ENCODE assay signal across 14 cellular contexts in genomic region chr7:1520574-1521234, GRCh38. TPM values are rescaled to one million over a fixed set of nuclear protein-coding genes. Genes with fewer than 3 reads are reported as not detected.
DNase-seq lines count a peak whose midpoint lies in the region; FAIRE-seq and TF ChIP-seq lines count a peak whose summit lies in the region.
"Had no signal": no experiment of that assay in that cellular context is flagged by ENCODE, and none has a peak within 500 bp of the region (broad histone marks: within the 10 kb centered on the region; RNA-seq: fewer than 3 reads in every experiment).

No MANE protein-coding gene starts in this region.

- no peaks in the 10 kb centered on the region for H3K36me3 Mint-ChIP-seq in H9 (ENCODE audit: insufficient read depth in 1 of 3, low read depth in 3 of 3)

- no peak overlapping the region for H3K9ac ChIP-seq in H9 (ENCODE audit: extremely low read depth, insufficient read length, low read length)
- H3K9ac ChIP-seq: BLaER1 had no signal

- peaks cover 3 to 13% of the 10 kb centered on the region in 2 experiments; a peak in 3 of 4 replicates for H3K4me1 Mint-ChIP-seq in H9

- H4K5ac ChIP-seq in H9 (ENCODE audit: insufficient read length, low read depth, low read length) = no peak overlapping the region

- H3K4me3 ChIP-seq in astrocyte of the cerebellum (ENCODE audit: low read depth, low read length) (no peak overlapping the region), tibial nerve (no peak overlapping the region)
- H3K4me3 ChIP-seq: BLaER1 had no signal

- no peaks in the 10 kb centered on the region for H4K20me1 ChIP-seq in H9 (ENCODE audit: control insufficient read depth, insufficient read depth, insufficient read length)
- H4K20me1 ChIP-seq: BLaER1 had no signal

- H2BK5ac ChIP-seq in H9 (ENCODE audit: insufficient read length, low read length) = no peak overlapping the region

- TF ChIP-seq EP300 in tibial nerve (IDR thresholded peaks at IDR 0.05) = no peak

- peaks cover 0 to 7% of the 10 kb centered on the region in 2 donors for H3K27me3 ChIP-seq in tibial nerve
- no peaks in the 10 kb centered on the region for H3K27me3 ChIP-seq in H9 (ENCODE audit: insufficient read depth, low read length)
- H3K27me3 ChIP-seq: BLaER1 had no signal

- H3K79me1 ChIP-seq in H9 (ENCODE audit: insufficient read depth, low read depth, low read length, poor library complexity, severe bottlenecking) = no peaks in the 10 kb centered on the region

- H4K8ac ChIP-seq in H9 (replicated peaks; ENCODE audit: insufficient read length, low read depth, low read length) = no peak overlapping the region

- no peak for TF ChIP-seq CTCF in astrocyte of the cerebellum (IDR thresholded peaks at IDR 0.05; ENCODE audit: low read depth, low read length, missing control alignments)
- TF ChIP-seq CTCF in tibial nerve (IDR thresholded peaks at IDR 0.05) = no peak
- no peak for TF ChIP-seq CTCF in H9 (conservative IDR thresholded peaks at IDR 0.05)

- H3T11ph ChIP-seq in H9 (ENCODE audit: low read length) = no peak overlapping the region

- peaks cover 4 to 11% of the 10 kb centered on the region in 2 experiments; a peak in 3 of 5 replicates for H3K9me3 Mint-ChIP-seq in H9

- no peak overlapping the region for H2BK20ac ChIP-seq in H9 (ENCODE audit: low read depth, low read length, poor library complexity, severe bottlenecking)

- H3K4ac ChIP-seq in H9 (ENCODE audit: low read depth, low read length) = no peak overlapping the region

- H3K27ac Mint-ChIP-seq in H9 = no peak overlapping the region; a peak in 2 of 7 replicates
- H3K27ac Mint-ChIP-seq: activated T-cell treated with anti-CD3 and anti-CD28 coated beads, Interleukin-2, amount 50 U/mL, for 72 hours had no signal

- H2AFZ ChIP-seq in H9 (ENCODE audit: low read length) = no peak overlapping the region

- no peak overlapping the region for H3K23ac ChIP-seq in H9 (ENCODE audit: insufficient read length, low read depth, low read length)

- peak; percentile 63 for DNase-seq in AG08396 (ENCODE audit: low spot score)
- peak; percentile 85 for DNase-seq in HTR-8/SVneo (ENCODE audit: insufficient read length, low spot score)
- DNase-seq in astrocyte of the cerebellum (ENCODE audit: low read depth) = peak; percentile 67
- DNase-seq in iris pigment epithelial cell (ENCODE audit: low read depth) = peak; percentile 94
- DNase-seq in tibial nerve (ENCODE audit: low spot score in 2 of 2) = no peak
- no peak for DNase-seq in H9
- no peak for DNase-seq in KG1 (lab: John Stamatoyannopoulos, UW)
- DNase-seq in NOMO-1 treated with dmso at 0.1 percent for 144 hours (lab: John Stamatoyannopoulos, UW; ENCODE audit: unreplicated experiment) = no peak
- DNase-seq: activated CD4-positive, CD25-positive, alpha-beta regulatory T cell treated with anti-CD3 and anti-CD28 coated beads, Interleukin-2, amount 50 U/mL, for 72 hours; activated T-cell treated with anti-CD3 and anti-CD28 coated beads, Interleukin-2, amount 50 U/mL, for 72 hours; RPMI8226 had no signal

- no peak overlapping the region for H4K91ac ChIP-seq in H9 (ENCODE audit: insufficient read length, low read depth, low read length)

- H3K27ac ChIP-seq in tibial nerve = peak overlapping the region in 2 of 4 donors; percentile 56 to 67
- H3K27ac ChIP-seq in H9 (ENCODE audit: insufficient read length, low read depth, low read length) = no peak overlapping the region
- H3K27ac ChIP-seq: BLaER1 had no signal

- H3K4me3 Mint-ChIP-seq in H9 = no peak overlapping the region; a peak in 1 of 5 replicates
- H3K4me3 Mint-ChIP-seq: activated T-cell treated with anti-CD3 and anti-CD28 coated beads, Interleukin-2, amount 50 U/mL, for 72 hours had no signal

- peak; percentile 94 for FAIRE-seq in HTR-8/SVneo (lab: Jason Lieb, UNC)
- FAIRE-seq: colon, GM19239 had no signal

- H3K27me3 Mint-ChIP-seq in H9 (ENCODE audit: low read depth) = peaks cover 2% of the 10 kb centered on the region

- H3K79me2 ChIP-seq in H9 (ENCODE audit: insufficient read depth, low read length) = no peaks in the 10 kb centered on the region

- no peak overlapping the region for H2BK15ac ChIP-seq in H9 (ENCODE audit: low read depth, low read length)

- H3K4me1 ChIP-seq in tibial nerve = no peaks in the 10 kb centered on the region
- H3K4me1 ChIP-seq in H9 (ENCODE audit: insufficient read depth, low read length) = no peaks in the 10 kb centered on the region

- no peak for TF ChIP-seq POLR2A in tibial nerve (IDR thresholded peaks at IDR 0.05)

- H3K14ac ChIP-seq in H9 (ENCODE audit: insufficient read depth, low read length) = no peak overlapping the region

- H3K9me3 ChIP-seq in tibial nerve = peaks cover 0 to 9% (median 0%) of the 10 kb centered on the region in 4 donors
- no peaks in the 10 kb centered on the region for H3K9me3 ChIP-seq in H9 (ENCODE audit: control insufficient read depth, low read depth, low read length)

- H3K23me2 ChIP-seq in H9 (ENCODE audit: insufficient read length, low read depth, low read length, poor library complexity, severe bottlenecking) = no peaks in the 10 kb centered on the region

- no peak overlapping the region for H3K4me2 ChIP-seq in H9 (ENCODE audit: insufficient read depth, insufficient read length, low read length)
- H3K4me2 ChIP-seq: BLaER1 had no signal

- WGBS in tibial nerve, 2 donors = 56 to 67% methylated on average over 20 to 25 of the region's 25 CpGs
- no CpG with 5 or more reads among the region's 25 CpGs for WGBS in H9 (ENCODE audit: extremely low coverage, insufficient read length, low lambda C conversion rate)

- H2BK12ac ChIP-seq in H9 (ENCODE audit: insufficient read length, low read depth, low read length) = no peak overlapping the region

- H2AK5ac ChIP-seq in H9 (ENCODE audit: insufficient read length, low read length) = no peak overlapping the region

- no peak overlapping the region for H3K18ac ChIP-seq in H9 (ENCODE audit: insufficient read length, low read depth, low read length)

- H3K36me3 ChIP-seq in tibial nerve = no peaks in the 10 kb centered on the region

- in situ Hi-C loops in astrocyte of the cerebellum (cut with HindIII; ENCODE audit: low sequenced_read_pairs) = no loop called here

- H2BK120ac ChIP-seq in H9 (ENCODE audit: low read depth, low read length, poor library complexity, severe bottlenecking) = no peak overlapping the region

- no peak overlapping the region for H3K56ac ChIP-seq in H9 (ENCODE audit: insufficient read length, low read depth, low read length)

RNA-seq across cellular contexts. Expression of gene MAFK, which starts 9.8 kb away (rescaled TPM):
- 100 to 1,000 TPM in 2 of 4 donors, 10 to 100 TPM in 2; 41.3 to 117 (median 74.5) TPM for total RNA-seq in tibial nerve
- 15.6 and 16.3 TPM in 2 replicates for total RNA-seq in H9 (2021)

RNA-seq across cellular contexts. Expression of gene INTS1, which starts 16.5 kb away (rescaled TPM):
- total RNA-seq in tibial nerve (10 to 100 TPM; 45.7 to 81.6 (median 52.3) TPM), H9 (2021) (133 and 135 TPM in 2 replicates)

RNA-seq across cellular contexts. Expression of gene TMEM184A, which starts 35.3 kb away (rescaled TPM):
- total RNA-seq in tibial nerve (1 to 10 TPM in 1 of 4 donors, under 1 TPM in 1, not detected in 2; 0.66 to 2.5 TPM), H9 (2021) (1.3 and 1.5 TPM in 2 replicates)

RNA-seq across cellular contexts. Expression of gene PSMG3, which starts 49.1 kb away (rescaled TPM):
- 10 to 100 TPM; 36.3 to 42.3 (median 39.5) TPM for total RNA-seq in tibial nerve
- total RNA-seq in H9 (2021) = 63.0 and 71.1 TPM in 2 replicates

Comparison
In these comparisons a context has a peak if more than half of its experiments do, and no peak if none do; other contexts are left out.
1. DNase-seq: peak in AG08396 (single experiment), HTR-8/SVneo (single experiment), astrocyte of the cerebellum (single experiment) and iris pigment epithelial cell (single experiment); none in tibial nerve (0 of 2), H9 (single experiment), KG1 (single experiment) and NOMO-1 treated with dmso at 0.1 percent for 144 hours (single experiment).